In genomic region chr10:12710157-12710556, GRCh38 we compare ENCODE assay signal across 18 cellular contexts.
DNase-seq lines count a peak whose midpoint lies in the region; ATAC-seq, FAIRE-seq and TF ChIP-seq lines count a peak whose summit lies in the region.
"Had no signal": no experiment of that assay in that cellular context is flagged by ENCODE, and none has a peak within 500 bp of the region (broad histone marks: within the 10 kb centered on the region; RNA-seq: fewer than 3 reads in every experiment).

No MANE protein-coding gene starts in this region.

- no peak overlapping the region for H3K56ac ChIP-seq in H1 (replicated peaks; ENCODE audit: insufficient read length, low read depth, low read length)

- no peaks in the 10 kb centered on the region for H3K79me2 ChIP-seq in H1 (ENCODE audit: control insufficient read depth in 1 of 2, insufficient read depth in 2 of 2, low read length in 2 of 2)

- H3K4me2 ChIP-seq in H1 (ENCODE audit: insufficient read depth in 1 of 2, low read depth in 2 of 2, low read length in 2 of 2) = no peak overlapping the region
- H3K4me2 ChIP-seq: neural progenitor cell had no signal

- H2BK12ac ChIP-seq in H1 (ENCODE audit: low read depth, low read length) = peak overlapping the region; percentile 86; the same call in 1 of the 2 replicates

- no peak overlapping the region for H3K27ac ChIP-seq in H1 (ENCODE audit: low read depth, low read length)
- H3K27ac ChIP-seq in stomach smooth muscle (ENCODE audit: low read length) = peak overlapping the region; percentile 94
- H3K27ac ChIP-seq: adrenal gland, neural progenitor cell had no signal

- H4K8ac ChIP-seq in H1 (ENCODE audit: extremely low read depth, insufficient read depth, low read length) = no peak overlapping the region

- TF ChIP-seq CTCF in activated B cell treated with CpG ODN at 0.5 μM for 24 hours (IDR thresholded peaks at IDR 0.05) = no peak
- TF ChIP-seq CTCF in H1 (IDR thresholded peaks at IDR 0.05; ENCODE audit: control extremely low read depth in 1 of 3, insufficient read depth in 1 of 3, low read depth in 1 of 3, low read length in 3 of 3) = no peak

- no peak overlapping the region for H4K91ac ChIP-seq in H1 (replicated peaks; ENCODE audit: insufficient read length, low read length)

- H2AFZ ChIP-seq in H1 (ENCODE audit: low read length) = no peak overlapping the region
- H2AFZ ChIP-seq: neural progenitor cell had no signal

- CTCF ChIA-PET in activated CD4-positive, alpha-beta T cell treated with anti-CD3 and anti-CD28 coated beads, Interleukin-2, amount 10 ng/mL, durations not matched to agents 7 days and 5 days (lab: Charles Lee) = interaction anchor here (0.6 to 2.3 kb wide), 11 partner anchors 7 to 562 kb away, joined by 3 to 10 read pairs (median 3); partner anchors contain the start of gene OPTN
- CTCF ChIA-PET in activated B cell treated with CpG ODN at 0.5 μM for 24 hours (lab: Charles Lee) (interaction anchor here (0.5 to 5.2 kb wide), 8 partner anchors 29 to 495 kb away, joined by 3 to 65 read pairs (median 7); no protein-coding TSS in a partner anchor), H1 (lab: Charles Lee; ENCODE audit: partially characterized antibody) (interaction anchor here (0.7 to 5.3 kb wide), 26 partner anchors 30 to 493 kb away, joined by 3 to 62 read pairs (median 3); no protein-coding TSS in a partner anchor)

- H3K4me1 ChIP-seq in H1 (replicated peaks in 1 of 4; ENCODE audit: control insufficient read depth in 3 of 4, insufficient read depth in 4 of 4, low read length in 3 of 4) = peaks cover 2 to 18% (median 6%) of the 10 kb centered on the region in 4 experiments; a peak in 4 of 7 replicates
- peaks cover 47% of the 10 kb centered on the region for H3K4me1 ChIP-seq in stomach smooth muscle (ENCODE audit: control insufficient read depth, insufficient read depth, low read length)
- H3K4me1 ChIP-seq: neural progenitor cell had no signal

- no peak overlapping the region for H4K5ac ChIP-seq in H1 (ENCODE audit: insufficient read length, low read depth, low read length)

- TF ChIP-seq POLR2A in H1 (IDR thresholded peaks at IDR 0.05; ENCODE audit: control extremely low read depth in 1 of 2, low read depth in 2 of 2, low read length in 2 of 2) = no peak

- no peaks in the 10 kb centered on the region for H3K23me2 ChIP-seq in H1 (ENCODE audit: low read depth, low read length)

- H3K27me3 Mint-ChIP-seq in activated CD4-positive, alpha-beta T cell treated with anti-CD3 and anti-CD28 coated beads, Interleukin-2, amount 10 ng/mL, durations not matched to agents 7 days and 5 days = no peaks in the 10 kb centered on the region
- H3K27me3 Mint-ChIP-seq in activated B cell treated with CpG ODN at 0.5 μM for 24 hours = no peaks in the 10 kb centered on the region
- H3K27me3 Mint-ChIP-seq: type B pancreatic cell had no signal

- POLR2A ChIA-PET in activated CD4-positive, alpha-beta T cell treated with anti-CD3 and anti-CD28 coated beads, Interleukin-2, amount 10 ng/mL, durations not matched to agents 7 days and 5 days (lab: Charles Lee) = no interaction called here
- POLR2A ChIA-PET in activated B cell treated with CpG ODN at 0.5 μM for 24 hours (lab: Charles Lee) = interaction anchor here (0.6 kb wide), 1 partner anchor 488 kb away, joined by 3 read pairs; no protein-coding TSS in a partner anchor
- POLR2A ChIA-PET in H1 (lab: Charles Lee; ENCODE audit: partially characterized antibody) = no interaction called here

- H3K4me3 ChIP-seq in H1 (ENCODE audit: extremely low read depth in 1 of 4, insufficient read depth in 2 of 4, low read depth in 3 of 4, low read length in 4 of 4) = no peak overlapping the region
- no peak overlapping the region for H3K4me3 ChIP-seq in stomach smooth muscle (ENCODE audit: low read length in 2 of 2)
- H3K4me3 ChIP-seq: adrenal gland, neural progenitor cell, right atrium auricular region had no signal

- H3K9ac ChIP-seq in H1 (replicated peaks in 1 of 4; ENCODE audit: extremely low read depth in 1 of 4, low read depth in 3 of 4, low read length in 3 of 4) (no peak overlapping the region), stomach smooth muscle (ENCODE audit: low read length in 2 of 2) (no peak overlapping the region)
- H3K9ac ChIP-seq: neural progenitor cell had no signal

- no peaks in the 10 kb centered on the region for H3K36me3 Mint-ChIP-seq in activated CD4-positive, alpha-beta T cell treated with anti-CD3 and anti-CD28 coated beads, Interleukin-2, amount 10 ng/mL, durations not matched to agents 7 days and 5 days (ENCODE audit: low read depth)
- H3K36me3 Mint-ChIP-seq in activated B cell treated with CpG ODN at 0.5 μM for 24 hours (ENCODE audit: low read depth) = peaks cover 5% of the 10 kb centered on the region
- H3K36me3 Mint-ChIP-seq: CD8-positive, alpha-beta T cell; neural progenitor cell; type B pancreatic cell; WTC11 had no signal

- WGBS in H1 (ENCODE audit: extremely low coverage in 1 of 2, insufficient coverage in 1 of 2, insufficient read length in 1 of 2, insufficient replicate concordance in 2 of 2, low coverage in 1 of 2, low lambda C conversion rate in 2 of 2, missing lambda C conversion rate in 1 of 2), 2 experiments = 90% methylated on average over 8 of the region's 8 CpGs; no CpG with 5 or more reads in 1 of the 2 experiments

- ATAC-seq in activated B cell treated with CpG ODN at 0.5 μM for 24 hours (ENCODE audit: low read depth) (no peak), HG02798 (IDR thresholded peaks at IDR 0.05; ENCODE audit: poor library complexity, unreplicated experiment) (no peak)
- ATAC-seq: CD8-positive, alpha-beta T cell; WTC11 had no signal

- no peak overlapping the region for H3K23ac ChIP-seq in H1 (ENCODE audit: insufficient read length)

- intact Hi-C loops in activated B cell treated with CpG ODN at 0.5 μM for 24 hours (cut with micrococcal nuclease) = loop anchor here (2.0 to 10.0 kb wide), 2 partner anchors 355 to 927 kb away; no protein-coding TSS in a partner anchor

- H3K27me3 ChIP-seq in H1 (replicated peaks in 1 of 4; ENCODE audit: control insufficient read depth in 3 of 4, extremely low read depth in 1 of 4, insufficient read depth in 3 of 4, low read length in 3 of 4) = no peaks in the 10 kb centered on the region
- no peaks in the 10 kb centered on the region for H3K27me3 ChIP-seq in stomach smooth muscle (ENCODE audit: control insufficient read depth in 1 of 2, insufficient read depth in 2 of 2, low read length in 2 of 2)
- H3K27me3 ChIP-seq: adrenal gland, neural progenitor cell, right atrium auricular region had no signal

- TF ChIP-seq EP300 in H1 (IDR thresholded peaks at IDR 0.05; ENCODE audit: borderline replicate concordance in 1 of 2, low read depth in 2 of 2, low read length in 2 of 2) = no peak

- no peak overlapping the region for H2BK120ac ChIP-seq in H1 (replicated peaks; ENCODE audit: low read depth, low read length)

- H3K36me3 ChIP-seq in H1 (ENCODE audit: control insufficient read depth in 2 of 4, insufficient read depth in 4 of 4, low read length in 3 of 4) = no peaks in the 10 kb centered on the region
- H3K36me3 ChIP-seq in stomach smooth muscle (ENCODE audit: control insufficient read depth in 2 of 2, insufficient read depth in 2 of 2, low read length in 2 of 2) = no peaks in the 10 kb centered on the region
- H3K36me3 ChIP-seq: adrenal gland, neural progenitor cell, right atrium auricular region had no signal

- H2BK5ac ChIP-seq in H1 (ENCODE audit: low read depth, low read length) = no peak overlapping the region

- H3K79me1 ChIP-seq in H1 (ENCODE audit: low read depth, low read length) = no peaks in the 10 kb centered on the region

- H3K9me3 ChIP-seq in H1 (ENCODE audit: insufficient read depth in 2 of 2, low read depth in 1 of 2, low read length in 1 of 2) (no peaks in the 10 kb centered on the region), stomach smooth muscle (ENCODE audit: control insufficient read depth in 2 of 2, low read length in 2 of 2) (no peaks in the 10 kb centered on the region)
- H3K9me3 ChIP-seq: adrenal gland, right atrium auricular region had no signal

- peaks cover 47% of the 10 kb centered on the region for H3K4me1 Mint-ChIP-seq in activated CD4-positive, alpha-beta T cell treated with anti-CD3 and anti-CD28 coated beads, Interleukin-2, amount 10 ng/mL, durations not matched to agents 7 days and 5 days
- H3K4me1 Mint-ChIP-seq in activated B cell treated with CpG ODN at 0.5 μM for 24 hours = peaks cover 23% of the 10 kb centered on the region

- H2BK15ac ChIP-seq in H1 (ENCODE audit: low read length) = no peak overlapping the region

- H3K4me3 Mint-ChIP-seq in activated CD4-positive, alpha-beta T cell treated with anti-CD3 and anti-CD28 coated beads, Interleukin-2, amount 10 ng/mL, durations not matched to agents 7 days and 5 days = no peak overlapping the region
- H3K4me3 Mint-ChIP-seq in activated B cell treated with CpG ODN at 0.5 μM for 24 hours = no peak overlapping the region
- H3K4me3 Mint-ChIP-seq: CD8-positive, alpha-beta T cell; neural progenitor cell; type B pancreatic cell; WTC11 had no signal

- H3K18ac ChIP-seq in H1 (ENCODE audit: extremely low read depth, low read length) = no peak overlapping the region

- no peak for DNase-seq in activated CD4-positive, alpha-beta T cell treated with anti-CD3 and anti-CD28 coated beads, Interleukin-2, amount 10 ng/mL, durations not matched to agents 7 days and 5 days
- DNase-seq in activated CD4-positive, alpha-beta T cell treated with anti-CD3 and anti-CD28 coated beads for 1 hour = no peak
- DNase-seq in activated B cell treated with CpG ODN at 0.5 μM for 24 hours = no peak
- DNase-seq in H1 (ENCODE audit: low read depth in 1 of 2, low spot score in 2 of 2) = no peak
- no peak for DNase-seq in activated naive CD4-positive, alpha-beta T cell treated with Interleukin-2 at 50 U/mL for 16 hours
- DNase-seq in hepatic stellate cell (ENCODE audit: low spot score) = no peak
- DNase-seq: adrenal gland; CD8-positive, alpha-beta T cell; cerebellar nuclear complex; NCI-H1694; NCI-H446; stimulated activated CD4-positive, alpha-beta T cell treated with anti-CD3 and anti-CD28 coated beads, Interleukin-2, amount 100 ng/mL, for 24 hours had no signal

- H3K9me3 Mint-ChIP-seq in activated CD4-positive, alpha-beta T cell treated with anti-CD3 and anti-CD28 coated beads, Interleukin-2, amount 10 ng/mL, durations not matched to agents 7 days and 5 days = no peaks in the 10 kb centered on the region
- H3K9me3 Mint-ChIP-seq in activated B cell treated with CpG ODN at 0.5 μM for 24 hours = no peaks in the 10 kb centered on the region
- H3K9me3 Mint-ChIP-seq: CD8-positive, alpha-beta T cell; neural progenitor cell; type B pancreatic cell; WTC11 had no signal

- no peak for TF ChIP-seq RAD21 in H1 (IDR thresholded peaks at IDR 0.05 in 1 of 2, conservative IDR thresholded peaks at IDR 0.05 in 1 of 2; ENCODE audit: low read depth in 2 of 2, low read length in 2 of 2)

- no peak overlapping the region for H3K14ac ChIP-seq in H1 (ENCODE audit: insufficient read length)

- no peak for FAIRE-seq in H1 (lab: Jason Lieb, UNC)

- no peak overlapping the region for H2BK20ac ChIP-seq in H1 (ENCODE audit: low read length)

- H3K4ac ChIP-seq in H1 (replicated peaks; ENCODE audit: insufficient read length, low read depth, low read length) = no peak overlapping the region

- H2AK5ac ChIP-seq in H1 (ENCODE audit: low read depth, low read length) = 0 out of 2 replicates have a peak overlapping the region, but pooled peaks have one; percentile 87

- H3K27ac Mint-ChIP-seq in activated CD4-positive, alpha-beta T cell treated with anti-CD3 and anti-CD28 coated beads, Interleukin-2, amount 10 ng/mL, durations not matched to agents 7 days and 5 days = peak overlapping the region; percentile 2
- H3K27ac Mint-ChIP-seq in activated B cell treated with CpG ODN at 0.5 μM for 24 hours = peak overlapping the region; percentile 12
- H3K27ac Mint-ChIP-seq: CD8-positive, alpha-beta T cell; neural progenitor cell; WTC11 had no signal

- no peaks in the 10 kb centered on the region for H4K20me1 ChIP-seq in H1 (replicated peaks in 1 of 2; ENCODE audit: control insufficient read depth in 1 of 2, insufficient read depth in 2 of 2, low read length in 2 of 2)
